In genomic region chr10:10665750-10666149, GRCh38 we compare ENCODE assay signal across 22 cellular contexts.
"Had no signal": no experiment of that assay in that cellular context is flagged by ENCODE, and none has a peak within 500 bp of the region (broad histone marks: within the 10 kb centered on the region; RNA-seq: fewer than 3 reads in every experiment).

No MANE protein-coding gene starts in this region.

- H3K27ac ChIP-seq: cardiac muscle cell, coronary artery, esophagus squamous epithelium, left lung, lower lobe of right lung, neutrophil, parathyroid adenoma, tibial artery had no signal

- H3K9me3 ChIP-seq: esophagus squamous epithelium, left lung, lower lobe of right lung, neutrophil, tibial artery had no signal

- H3K4me1 Mint-ChIP-seq: naive thymus-derived CD8-positive, alpha-beta T cell; stimulated activated effector memory CD8-positive, alpha-beta T cell treated with anti-CD3 and anti-CD28 coated beads, Interleukin-12 subunit alpha, Interleukin-12 subunit beta, amount 100 ng/mL, for 72 hours had no signal

- H3K27me3 ChIP-seq: cardiac muscle cell, esophagus squamous epithelium, left lung, tibial artery had no signal

- H3K4me3 ChIP-seq: cardiac muscle cell, coronary artery, esophagus squamous epithelium, left lung, lower lobe of right lung, tibial artery had no signal

- H3K36me3 ChIP-seq: cardiac muscle cell, esophagus squamous epithelium, left lung, lower lobe of right lung, neutrophil, tibial artery had no signal

- H3K9ac ChIP-seq: parathyroid adenoma had no signal

- H3K4me3 Mint-ChIP-seq: effector memory CD8-positive, alpha-beta T cell; naive thymus-derived CD8-positive, alpha-beta T cell; nephron progenitor cell; stimulated activated effector memory CD8-positive, alpha-beta T cell treated with anti-CD3 and anti-CD28 coated beads, Interleukin-12 subunit alpha, Interleukin-12 subunit beta, amount 100 ng/mL, for 72 hours; type B pancreatic cell had no signal

- DNase-seq: dermis blood vessel endothelial cell; effector memory CD8-positive, alpha-beta T cell; erythroblast; esophagus squamous epithelium; foreskin melanocyte; glutamatergic neuron; left lung; lower lobe of right lung; naive thymus-derived CD8-positive, alpha-beta T cell; nephron progenitor cell; stimulated activated CD4-positive, alpha-beta T cell treated with anti-CD3 and anti-CD28 coated beads, Interleukin-2, amount 100 ng/mL, for 24 hours; stimulated activated CD4-positive, alpha-beta T cell treated with anti-CD3 and anti-CD28 coated beads, Interleukin-4, amount 100 ng/mL, for 24 hours; stimulated activated naive CD8-positive, alpha-beta T cell treated with anti-CD3 and anti-CD28 coated beads, Interleukin-15, Interleukin-2, amounts not matched to agents 100 U/mL and 50 U/mL, for 24 hours; tibial artery had no signal

- H3K4me1 ChIP-seq: esophagus squamous epithelium, parathyroid adenoma had no signal

- H3K79me2 ChIP-seq: parathyroid adenoma had no signal

- H3K27ac Mint-ChIP-seq: effector memory CD8-positive, alpha-beta T cell; naive thymus-derived CD8-positive, alpha-beta T cell; nephron progenitor cell; progenitor cell of endocrine pancreas; stimulated activated effector memory CD8-positive, alpha-beta T cell treated with anti-CD3 and anti-CD28 coated beads, Interleukin-12 subunit alpha, Interleukin-12 subunit beta, amount 100 ng/mL, for 72 hours; type B pancreatic cell had no signal

- H2AFZ ChIP-seq: parathyroid adenoma had no signal

- H3K9me3 Mint-ChIP-seq: stimulated activated effector memory CD8-positive, alpha-beta T cell treated with anti-CD3 and anti-CD28 coated beads, Interleukin-12 subunit alpha, Interleukin-12 subunit beta, amount 100 ng/mL, for 72 hours had no signal

- H3K36me3 Mint-ChIP-seq: naive thymus-derived CD8-positive, alpha-beta T cell; stimulated activated effector memory CD8-positive, alpha-beta T cell treated with anti-CD3 and anti-CD28 coated beads, Interleukin-12 subunit alpha, Interleukin-12 subunit beta, amount 100 ng/mL, for 72 hours; type B pancreatic cell had no signal

- ATAC-seq: effector memory CD8-positive, alpha-beta T cell; left lung; lower lobe of right lung; naive thymus-derived CD8-positive, alpha-beta T cell; sciatic nerve; stimulated activated effector memory CD8-positive, alpha-beta T cell treated with anti-CD3 and anti-CD28 coated beads, Interleukin-12 subunit alpha, Interleukin-12 subunit beta, amount 100 ng/mL, for 72 hours; stimulated activated naive CD8-positive, alpha-beta T cell treated with anti-CD3 and anti-CD28 coated beads, Interleukin-15, Interleukin-2, amounts not matched to agents 100 U/mL and 50 U/mL, for 24 hours had no signal
